In genomic region chr9:137088121-137088520, GRCh38 we compare ENCODE assay signal across 12 cellular contexts. TPM values are rescaled to one million over a fixed set of nuclear protein-coding genes. Genes with fewer than 3 reads are reported as not detected.
DNase-seq lines count a peak whose midpoint lies in the region; ATAC-seq lines count a peak whose summit lies in the region.
"Had no signal": no experiment of that assay in that cellular context is flagged by ENCODE, and none has a peak within 500 bp of the region (broad histone marks: within the 10 kb centered on the region; RNA-seq: fewer than 3 reads in every experiment).

No MANE protein-coding gene starts in this region.

- H3K4me1 Mint-ChIP-seq in CD8-positive, alpha-beta memory T cell, result peaks cover 21 to 41% (median 29%) of the 10 kb centered on the region in 3 donors
- H3K4me1 Mint-ChIP-seq in IgD-negative memory B cell (peaks cover 29 to 36% (median 33%) of the 10 kb centered on the region in 3 donors), naive B cell (peaks cover 19 to 40% (median 29%) of the 10 kb centered on the region in 3 donors)
- H3K4me1 Mint-ChIP-seq in activated naive CD8-positive, alpha-beta T cell (ENCODE audit: low read depth), result peaks cover 39% of the 10 kb centered on the region

- no peak for DNase-seq in CD8-positive, alpha-beta memory T cell
- DNase-seq in naive B cell (no peak), 8988T (no peak), NCI-H2081 treated with DMSO at 0.1 percent for 48 hours (lab: John Stamatoyannopoulos, UW) (no peak), inferior parietal cortex (ENCODE audit: extremely low spot score) (no peak)
- DNase-seq in stimulated activated CD4-positive, alpha-beta T cell treated with anti-CD3 and anti-CD28 coated beads, Interleukin-2, amount 100 ng/mL, for 24 hours, result no peak
- DNase-seq: occipital lobe, upper lobe of left lung had no signal

- H3K36me3 ChIP-seq in CD8-positive, alpha-beta memory T cell (ENCODE audit: insufficient read depth, low read length), result peaks cover 9% of the 10 kb centered on the region

- no peaks in the 10 kb centered on the region for H3K9me3 Mint-ChIP-seq in CD8-positive, alpha-beta memory T cell
- H3K9me3 Mint-ChIP-seq in IgD-negative memory B cell (no peaks in the 10 kb centered on the region), naive B cell (no peaks in the 10 kb centered on the region)
- no peaks in the 10 kb centered on the region for H3K9me3 Mint-ChIP-seq in activated naive CD8-positive, alpha-beta T cell (ENCODE audit: low read depth)

- CTCF ChIA-PET in CD8-positive, alpha-beta memory T cell (lab: Charles Lee), result interaction anchor here (1.0 to 1.7 kb wide), 4 partner anchors 20 to 53 kb away, joined by 4 to 6 read pairs (median 6); partner anchors contain the start of gene NPDC1

- peaks cover 19% of the 10 kb centered on the region for H3K4me1 ChIP-seq in CD8-positive, alpha-beta memory T cell (ENCODE audit: insufficient read depth, low read length)

- no peak for ATAC-seq in naive B cell (ENCODE audit: low read depth in 2 of 2)
- ATAC-seq: Right ventricle myocardium inferior had no signal

- no peaks in the 10 kb centered on the region for H3K27me3 ChIP-seq in CD8-positive, alpha-beta memory T cell (ENCODE audit: insufficient read depth, low read length, poor library complexity, severe bottlenecking)
- H3K27me3 ChIP-seq: upper lobe of left lung had no signal

- POLR2A ChIA-PET in CD8-positive, alpha-beta memory T cell (lab: Charles Lee), result no interaction called here

- peak overlapping the region; percentile 86 to 97 (median 95) for H3K27ac Mint-ChIP-seq in CD8-positive, alpha-beta memory T cell
- H3K27ac Mint-ChIP-seq in IgD-negative memory B cell (peak overlapping the region; percentile 83 to 95 (median 88)), naive B cell (peak overlapping the region in 5 of 6 donors; percentile 94 to 99 (median 96))
- peak overlapping the region; percentile 83 for H3K27ac Mint-ChIP-seq in activated naive CD8-positive, alpha-beta T cell

- H3K4me3 ChIP-seq in CD8-positive, alpha-beta memory T cell (ENCODE audit: low read length), result peak overlapping the region; percentile 88

- no peaks in the 10 kb centered on the region for H3K27me3 Mint-ChIP-seq in CD8-positive, alpha-beta memory T cell
- H3K27me3 Mint-ChIP-seq in IgD-negative memory B cell, result no peaks in the 10 kb centered on the region
- no peaks in the 10 kb centered on the region for H3K27me3 Mint-ChIP-seq in activated naive CD8-positive, alpha-beta T cell
- no peaks in the 10 kb centered on the region for H3K27me3 Mint-ChIP-seq in naive B cell

- no peak overlapping the region for H3K27ac ChIP-seq in CD8-positive, alpha-beta memory T cell (ENCODE audit: low read depth, low read length)

- no peaks in the 10 kb centered on the region for H3K9me3 ChIP-seq in CD8-positive, alpha-beta memory T cell (ENCODE audit: low read length)
- H3K9me3 ChIP-seq: upper lobe of left lung had no signal

- H3K4me3 Mint-ChIP-seq in CD8-positive, alpha-beta memory T cell, result peak overlapping the region; percentile 84 to 92 (median 89)
- H3K4me3 Mint-ChIP-seq in IgD-negative memory B cell (peak overlapping the region; percentile 88 to 96 (median 92)), naive B cell (peak overlapping the region; percentile 80 to 93 (median 90))
- peak overlapping the region; percentile 90 for H3K4me3 Mint-ChIP-seq in activated naive CD8-positive, alpha-beta T cell

- peaks cover 0 to 56% (median 10%) of the 10 kb centered on the region in 3 donors for H3K36me3 Mint-ChIP-seq in CD8-positive, alpha-beta memory T cell
- peaks cover 5% of the 10 kb centered on the region for H3K36me3 Mint-ChIP-seq in IgD-negative memory B cell
- H3K36me3 Mint-ChIP-seq in activated naive CD8-positive, alpha-beta T cell, result no peaks in the 10 kb centered on the region
- H3K36me3 Mint-ChIP-seq in naive B cell, result no peaks in the 10 kb centered on the region

RNA-seq across cellular contexts. Expression of gene MAN1B1, which starts 1.3 kb away (rescaled TPM):
- 10 to 100 TPM; 31.9 to 32.7 TPM for total RNA-seq in CD8-positive, alpha-beta memory T cell
- 39.3 TPM for polyA plus RNA-seq in CD8-positive, alpha-beta memory T cell
- 27.5 TPM for polyA plus RNA-seq in IgD-negative memory B cell
- polyA plus RNA-seq in naive B cell (ENCODE audit: low read depth in 6 of 6), result 10 to 100 TPM; 19.6 to 30.4 (median 24.3) TPM

RNA-seq across cellular contexts. Expression of gene UAP1L1, which starts 10.8 kb away (rescaled TPM):
- total RNA-seq in CD8-positive, alpha-beta memory T cell, result 10 to 100 TPM; 15.3 to 15.5 TPM
- polyA plus RNA-seq in CD8-positive, alpha-beta memory T cell, result 4.6 TPM
- polyA plus RNA-seq in IgD-negative memory B cell (3.0 TPM), naive B cell (ENCODE audit: low read depth in 6 of 6) (1 to 10 TPM; 1.7 to 6.1 (median 3.5) TPM)

RNA-seq across cellular contexts. Expression of gene SAPCD2, which starts 17.8 kb away (rescaled TPM):
- total RNA-seq in CD8-positive, alpha-beta memory T cell, result 10 to 100 TPM; 11.5 to 12.7 TPM
- 0.15 TPM for polyA plus RNA-seq in CD8-positive, alpha-beta memory T cell
- polyA plus RNA-seq in IgD-negative memory B cell (0.38 TPM), naive B cell (ENCODE audit: low read depth in 6 of 6) (under 1 TPM in 1 of 6 donors, not detected in 5; 0.05 TPM)

RNA-seq across cellular contexts. Expression of gene DPP7, which starts 26.4 kb away (rescaled TPM):
- total RNA-seq in CD8-positive, alpha-beta memory T cell, result 100 to 1,000 TPM; 294 to 308 TPM
- polyA plus RNA-seq in CD8-positive, alpha-beta memory T cell, result 158 TPM
- polyA plus RNA-seq in IgD-negative memory B cell (110 TPM), naive B cell (ENCODE audit: low read depth in 6 of 6) (100 to 1,000 TPM in 4 of 6 donors, 10 to 100 TPM in 2; 71.5 to 142 (median 102) TPM)

RNA-seq across cellular contexts. Expression of gene ENTPD2, which starts 34.3 kb away (rescaled TPM):
- total RNA-seq in CD8-positive, alpha-beta memory T cell, result not detected
- polyA plus RNA-seq in CD8-positive, alpha-beta memory T cell, result not detected
- polyA plus RNA-seq in IgD-negative memory B cell (not detected), naive B cell (ENCODE audit: low read depth in 6 of 6) (not detected)
- total RNA-seq: dermis microvascular lymphatic vessel endothelial cell had no signal
